33 cellular contexts compared by ENCODE assay signal in genomic region chr22:22151308-22151707, GRCh38.
DNase-seq lines count a peak whose midpoint lies in the region; ATAC-seq, FAIRE-seq and TF ChIP-seq lines count a peak whose summit lies in the region.
"Had no signal": no experiment of that assay in that cellular context is flagged by ENCODE, and none has a peak within 500 bp of the region (broad histone marks: within the 10 kb centered on the region; RNA-seq: fewer than 3 reads in every experiment).

No MANE protein-coding gene starts in this region.

- POLR2A ChIA-PET in K562 (lab: Yijun Ruan, JAX), result interaction anchor here (2.1 to 5.2 kb wide), 4 partner anchors 8 to 25 kb away, joined by 9 to 38 read pairs (median 21); no protein-coding TSS in a partner anchor

- no peak overlapping the region for H2AFZ ChIP-seq in GM23338
- no peak overlapping the region for H2AFZ ChIP-seq in K562 (ENCODE audit: low read depth, low read length)
- no peak overlapping the region for H2AFZ ChIP-seq in mammary epithelial cell (ENCODE audit: low read depth, low read length)

- no peak for TF ChIP-seq CTCF in GM23338 (conservative IDR thresholded peaks at IDR 0.05; ENCODE audit: low read depth in 2 of 2)
- no peak for TF ChIP-seq CTCF in K562 (IDR thresholded peaks at IDR 0.05 in 2 of 3, conservative IDR thresholded peaks at IDR 0.05 in 1 of 3; ENCODE audit: insufficient read depth in 2 of 3, low read depth in 1 of 3, low read length in 3 of 3)
- no peak for TF ChIP-seq CTCF in mammary epithelial cell (conservative IDR thresholded peaks at IDR 0.05 in 1 of 2, IDR thresholded peaks at IDR 0.05 in 1 of 2; ENCODE audit: extremely low read depth in 1 of 2, insufficient read depth in 1 of 2, low read depth in 1 of 2, low read length in 2 of 2)

- H3K4me1 Mint-ChIP-seq in GM23338, result no peaks in the 10 kb centered on the region
- H3K4me1 Mint-ChIP-seq: CD4-positive, alpha-beta memory T cell; CD4-positive, CD25-positive, alpha-beta regulatory T cell; CD8-positive, alpha-beta memory T cell had no signal

- H3K79me2 ChIP-seq in GM23338 (replicated peaks; ENCODE audit: insufficient read depth), result no peaks in the 10 kb centered on the region
- H3K79me2 ChIP-seq in K562 (ENCODE audit: control insufficient read depth, insufficient read depth, low read length), result no peaks in the 10 kb centered on the region
- no peaks in the 10 kb centered on the region for H3K79me2 ChIP-seq in mammary epithelial cell (ENCODE audit: insufficient read depth, low read length)

- H3K27ac ChIP-seq in GM23338 (ENCODE audit: low read depth) (no peak overlapping the region), K562 (ENCODE audit: extremely low read depth, low read depth, low read length) (no peak overlapping the region), mammary epithelial cell (ENCODE audit: insufficient read depth, low read depth, low read length) (no peak overlapping the region)
- H3K27ac ChIP-seq: 22Rv1; A549; BLaER1; BLaER1 treated with 17β-estradiol and CSF1 and Interleukin-3, amounts not matched to agents 10 nM and 100 nM; C4-2B had no signal

- no peak for FAIRE-seq in K562 (lab: Jason Lieb, UNC)
- FAIRE-seq: A204.1, A549, D721Med had no signal

- no peak overlapping the region for H3K27ac Mint-ChIP-seq in GM23338
- H3K27ac Mint-ChIP-seq: B cell; CD4-positive, alpha-beta memory T cell; CD4-positive, alpha-beta T cell; CD4-positive, CD25-positive, alpha-beta regulatory T cell; CD8-positive, alpha-beta memory T cell; CD8-positive, alpha-beta T cell had no signal

- no peaks in the 10 kb centered on the region for H3K36me3 ChIP-seq in GM23338 (ENCODE audit: insufficient read depth)
- no peaks in the 10 kb centered on the region for H3K36me3 ChIP-seq in K562 (ENCODE audit: control insufficient read depth, insufficient read depth, low read length)
- no peaks in the 10 kb centered on the region for H3K36me3 ChIP-seq in mammary epithelial cell (ENCODE audit: insufficient read depth, low read length)
- H3K36me3 ChIP-seq: BE2C; BLaER1; BLaER1 treated with 17β-estradiol and CSF1 and Interleukin-3, amounts not matched to agents 10 nM and 100 nM had no signal

- TF ChIP-seq POLR2A in K562 (conservative IDR thresholded peaks at IDR 0.05), result no peak

- TF ChIP-seq RAD21 in K562 (CRISPR knock-in tag; conservative IDR thresholded peaks at IDR 0.05 in 1 of 2, IDR thresholded peaks at IDR 0.05 in 1 of 2), result no peak

- H3K4me2 ChIP-seq in GM23338, result no peak overlapping the region
- H3K4me2 ChIP-seq in K562 (ENCODE audit: insufficient read depth, low read length), result no peak overlapping the region
- H3K4me2 ChIP-seq in mammary epithelial cell (ENCODE audit: insufficient read depth, low read depth, low read length), result no peak overlapping the region
- H3K4me2 ChIP-seq: A549; BLaER1; BLaER1 treated with 17β-estradiol and CSF1 and Interleukin-3, amounts not matched to agents 10 nM and 100 nM had no signal

- ATAC-seq in GM23338, result no peak
- ATAC-seq in K562, result no peak
- no peak for ATAC-seq in GM19324 (IDR thresholded peaks at IDR 0.05; ENCODE audit: low FRiP score, unreplicated experiment)
- ATAC-seq: A549; CD8-positive, alpha-beta T cell had no signal

- H3K4me1 ChIP-seq in GM23338 (ENCODE audit: insufficient read depth) (no peaks in the 10 kb centered on the region), K562 (replicated peaks in 1 of 2; ENCODE audit: control insufficient read depth in 2 of 2, insufficient read depth in 2 of 2, low read length in 2 of 2) (no peaks in the 10 kb centered on the region), mammary epithelial cell (ENCODE audit: insufficient read depth, low read length) (no peaks in the 10 kb centered on the region)
- H3K4me1 ChIP-seq: A549, BE2C, BLaER1, Caco-2 had no signal

- CTCF ChIA-PET in K562 (lab: Yijun Ruan, JAX; ENCODE audit: low intra/inter-chr PET ratio), result interaction anchor here (0.5 kb wide), 1 partner anchor 208 kb away, joined by 3 read pairs; no protein-coding TSS in a partner anchor
- CTCF ChIA-PET in mammary epithelial cell (lab: Charles Lee; ENCODE audit: low non-redundant PET), result no interaction called here

- H3K36me3 Mint-ChIP-seq in GM23338 (ENCODE audit: low read depth), result no peaks in the 10 kb centered on the region
- H3K36me3 Mint-ChIP-seq: CD14-positive monocyte; CD4-positive, alpha-beta memory T cell; CD4-positive, CD25-positive, alpha-beta regulatory T cell; CD8-positive, alpha-beta memory T cell; CD8-positive, alpha-beta T cell had no signal

- H3K9me2 ChIP-seq in GM23338 (ENCODE audit: insufficient read depth), result no peaks in the 10 kb centered on the region

- H3K27me3 Mint-ChIP-seq in GM23338 (ENCODE audit: insufficient read depth, low read depth, poor library complexity), result peaks cover 95% of the 10 kb centered on the region
- H3K27me3 Mint-ChIP-seq: B cell had no signal

- no peak overlapping the region for H3K4me3 Mint-ChIP-seq in GM23338
- H3K4me3 Mint-ChIP-seq: B cell; CD14-positive monocyte; CD4-positive, alpha-beta memory T cell; CD4-positive, alpha-beta T cell; CD4-positive, CD25-positive, alpha-beta regulatory T cell; CD8-positive, alpha-beta memory T cell; CD8-positive, alpha-beta T cell had no signal

- H4K20me1 ChIP-seq in GM23338 (replicated peaks; ENCODE audit: insufficient read depth), result no peaks in the 10 kb centered on the region
- H4K20me1 ChIP-seq in K562 (replicated peaks; ENCODE audit: control insufficient read depth, insufficient read depth, low read length), result no peaks in the 10 kb centered on the region
- no peaks in the 10 kb centered on the region for H4K20me1 ChIP-seq in mammary epithelial cell (ENCODE audit: insufficient read depth, low read length)
- H4K20me1 ChIP-seq: BLaER1; BLaER1 treated with 17β-estradiol and CSF1 and Interleukin-3, amounts not matched to agents 10 nM and 100 nM had no signal

- BruUV-seq in K562 (replicated peaks; lab: Mats Ljungman, UMichigan) (no TSS peak), mammary epithelial cell (replicated peaks; lab: Mats Ljungman, UMichigan) (no TSS peak)

- H3K9ac ChIP-seq in K562 (ENCODE audit: insufficient read depth in 1 of 2, low read depth in 2 of 2, low read length in 2 of 2), result no peak overlapping the region
- no peak overlapping the region for H3K9ac ChIP-seq in mammary epithelial cell (ENCODE audit: insufficient read depth, low read length)
- H3K9ac ChIP-seq: BLaER1; BLaER1 treated with 17β-estradiol and CSF1 and Interleukin-3, amounts not matched to agents 10 nM and 100 nM had no signal

- H3K4me3 ChIP-seq in GM23338, result no peak overlapping the region
- no peak overlapping the region for H3K4me3 ChIP-seq in K562
- no peak overlapping the region for H3K4me3 ChIP-seq in mammary epithelial cell (replicated peaks in 1 of 3; ENCODE audit: insufficient read depth in 1 of 3, low read depth in 2 of 3, low read length in 3 of 3)
- H3K4me3 ChIP-seq: A549; BLaER1; BLaER1 treated with 17β-estradiol and CSF1 and Interleukin-3, amounts not matched to agents 10 nM and 100 nM had no signal

- H3K9me3 Mint-ChIP-seq in GM23338, result peaks cover 8% of the 10 kb centered on the region; the same call in 2 of the 3 replicates
- H3K9me3 Mint-ChIP-seq: CD4-positive, alpha-beta memory T cell; CD4-positive, alpha-beta T cell; CD4-positive, CD25-positive, alpha-beta regulatory T cell; CD8-positive, alpha-beta memory T cell; CD8-positive, alpha-beta T cell had no signal

- H3K9me3 ChIP-seq in K562 (replicated peaks; ENCODE audit: control insufficient read depth, insufficient read depth, low read depth, low read length), result no peaks in the 10 kb centered on the region
- no peaks in the 10 kb centered on the region for H3K9me3 ChIP-seq in mammary epithelial cell (replicated peaks; ENCODE audit: insufficient read depth, low read length)
- H3K9me3 ChIP-seq: A549; BE2C; BLaER1; BLaER1 treated with 17β-estradiol and CSF1 and Interleukin-3, amounts not matched to agents 10 nM and 100 nM; Caco-2 had no signal

- DNase-seq in GM23338 (ENCODE audit: low spot score) (no peak), K562 (ENCODE audit: extremely low read depth in 1 of 4, low spot score in 3 of 4) (no peak), mammary epithelial cell (no peak)
- DNase-seq: 8988T; ACHN; AML-193; BE2C; C1 segment of cervical spinal cord; Caco-2; Calu3; CD4-positive, alpha-beta memory T cell; CD4-positive, alpha-beta T cell; CD4-positive, CD25-positive, alpha-beta regulatory T cell; CD8-positive, alpha-beta memory T cell; CD8-positive, alpha-beta T cell; COR-L47; DMS 273 treated with DMSO at 0.1 percent for 48 hours; DMS153; DMS53; DMS79; DMS79 treated with DMSO at 0.1 percent for 48 hours; DND-41; EL had no signal

- peaks cover 100% of the 10 kb centered on the region for H3K27me3 ChIP-seq in GM23338 (ENCODE audit: insufficient read depth)
- H3K27me3 ChIP-seq in K562 (ENCODE audit: control insufficient read depth in 2 of 2, insufficient read depth in 2 of 2, low read length in 2 of 2), result peaks cover 15 to 35% of the 10 kb centered on the region in 2 experiments
- H3K27me3 ChIP-seq in mammary epithelial cell (ENCODE audit: insufficient read depth, low read length), result peaks cover 3% of the 10 kb centered on the region
- H3K27me3 ChIP-seq: BLaER1; BLaER1 treated with 17β-estradiol and CSF1 and Interleukin-3, amounts not matched to agents 10 nM and 100 nM had no signal

- TF ChIP-seq EP300 in K562 (IDR thresholded peaks at IDR 0.05; ENCODE audit: low read length), result no peak

- WGBS in K562 (ENCODE audit: insufficient coverage, low coverage, missing lambda C conversion rate), result 1% methylated on average over 2 of the region's 2 CpGs
- WGBS in mammary epithelial cell (ENCODE audit: low coverage, missing lambda C conversion rate), result 97% methylated on average over 2 of the region's 2 CpGs

- in situ Hi-C loops in K562 (cut with MboI), result no loop called here
- in situ Hi-C loops in mammary epithelial cell (cut with MboI; ENCODE audit: low sequenced_read_pairs in 2 of 2), result no loop called here

- no peaks in the 10 kb centered on the region for H3F3A ChIP-seq in GM23338 (replicated peaks; ENCODE audit: low read depth)

- dilution Hi-C loops in mammary epithelial cell (cut with HindIII; ENCODE audit: low sequenced_read_pairs), result no loop called here

- H3K9me1 ChIP-seq in K562 (ENCODE audit: control insufficient read depth, insufficient read depth, low read length), result no peaks in the 10 kb centered on the region

- intact Hi-C loops in K562 (cut with micrococcal nuclease) (loop anchor here (5.0 kb wide), 2 partner anchors 39 to 89 kb away; no protein-coding TSS in a partner anchor), mammary epithelial cell (cut with micrococcal nuclease) (no loop called here)

TF ChIP-seq in GM23338, 12 proteins besides CTCF, POLR2A, EP300 and RAD21:
- TF ChIP-seq CREB1 (CRISPR knock-in tag; IDR thresholded peaks at IDR 0.05; ENCODE audit: low read depth) (no peak), EZH2 (IDR thresholded peaks at IDR 0.05; ENCODE audit: low read depth, unreplicated experiment) (peak; percentile 36)
TF ChIP-seq in GM23338: peak in this region for 1.

TF ChIP-seq in K562, 482 proteins besides CTCF, POLR2A, EP300 and RAD21 (continues in another document):
- TF ChIP-seq FOXA3 (CRISPR knock-in tag; conservative IDR thresholded peaks at IDR 0.05 in 1 of 2, IDR thresholded peaks at IDR 0.05 in 1 of 2), result no peak
- no peak for TF ChIP-seq EGR1 (conservative IDR thresholded peaks at IDR 0.05)
